Comparison of ENCODE assay signal across 1 cellular context in the genomic region with DNA sequence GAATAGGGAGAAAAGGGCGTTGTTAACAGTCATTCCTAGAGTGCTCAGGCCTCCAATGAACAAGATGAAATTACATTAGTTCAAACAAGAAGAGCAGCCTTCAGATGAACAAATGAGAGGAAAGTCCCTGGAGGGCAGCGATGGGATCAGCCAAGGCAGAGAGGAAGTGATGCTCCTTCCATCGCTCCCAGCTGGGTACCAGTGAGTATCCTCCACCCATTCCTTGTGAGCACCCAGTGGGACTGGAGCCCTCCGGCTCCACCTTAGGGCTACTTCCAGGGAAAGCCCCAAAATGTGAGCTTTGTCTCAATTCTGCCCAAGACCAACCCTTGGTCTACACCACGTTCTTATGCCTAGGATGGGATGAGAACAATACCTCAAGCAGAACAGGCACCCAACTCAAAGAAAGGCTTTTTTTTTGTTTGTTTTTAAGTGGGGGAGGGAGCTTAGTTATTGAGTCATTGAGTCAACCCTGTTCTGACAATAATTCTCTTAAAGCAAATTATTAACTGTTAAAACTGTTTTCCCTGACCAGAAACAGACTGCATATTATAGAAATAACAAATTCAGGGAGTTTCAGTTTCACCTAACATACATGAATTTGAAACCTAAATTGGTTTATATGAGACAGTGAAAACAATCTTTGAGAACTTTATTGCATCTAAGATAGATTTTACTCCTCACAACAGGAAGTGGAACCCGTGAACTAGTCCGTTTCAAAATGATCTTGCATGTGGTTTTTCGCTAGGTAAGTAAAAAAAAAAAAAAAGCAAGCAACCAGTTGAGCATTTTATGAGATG.
TF ChIP-seq lines count a peak whose summit lies in the region.

No MANE protein-coding gene starts in this region.

TF ChIP-seq in GM23338, 12 proteins besides CTCF, POLR2A, EP300 and RAD21 (continued from another document):
- TF ChIP-seq, protein P1, sequence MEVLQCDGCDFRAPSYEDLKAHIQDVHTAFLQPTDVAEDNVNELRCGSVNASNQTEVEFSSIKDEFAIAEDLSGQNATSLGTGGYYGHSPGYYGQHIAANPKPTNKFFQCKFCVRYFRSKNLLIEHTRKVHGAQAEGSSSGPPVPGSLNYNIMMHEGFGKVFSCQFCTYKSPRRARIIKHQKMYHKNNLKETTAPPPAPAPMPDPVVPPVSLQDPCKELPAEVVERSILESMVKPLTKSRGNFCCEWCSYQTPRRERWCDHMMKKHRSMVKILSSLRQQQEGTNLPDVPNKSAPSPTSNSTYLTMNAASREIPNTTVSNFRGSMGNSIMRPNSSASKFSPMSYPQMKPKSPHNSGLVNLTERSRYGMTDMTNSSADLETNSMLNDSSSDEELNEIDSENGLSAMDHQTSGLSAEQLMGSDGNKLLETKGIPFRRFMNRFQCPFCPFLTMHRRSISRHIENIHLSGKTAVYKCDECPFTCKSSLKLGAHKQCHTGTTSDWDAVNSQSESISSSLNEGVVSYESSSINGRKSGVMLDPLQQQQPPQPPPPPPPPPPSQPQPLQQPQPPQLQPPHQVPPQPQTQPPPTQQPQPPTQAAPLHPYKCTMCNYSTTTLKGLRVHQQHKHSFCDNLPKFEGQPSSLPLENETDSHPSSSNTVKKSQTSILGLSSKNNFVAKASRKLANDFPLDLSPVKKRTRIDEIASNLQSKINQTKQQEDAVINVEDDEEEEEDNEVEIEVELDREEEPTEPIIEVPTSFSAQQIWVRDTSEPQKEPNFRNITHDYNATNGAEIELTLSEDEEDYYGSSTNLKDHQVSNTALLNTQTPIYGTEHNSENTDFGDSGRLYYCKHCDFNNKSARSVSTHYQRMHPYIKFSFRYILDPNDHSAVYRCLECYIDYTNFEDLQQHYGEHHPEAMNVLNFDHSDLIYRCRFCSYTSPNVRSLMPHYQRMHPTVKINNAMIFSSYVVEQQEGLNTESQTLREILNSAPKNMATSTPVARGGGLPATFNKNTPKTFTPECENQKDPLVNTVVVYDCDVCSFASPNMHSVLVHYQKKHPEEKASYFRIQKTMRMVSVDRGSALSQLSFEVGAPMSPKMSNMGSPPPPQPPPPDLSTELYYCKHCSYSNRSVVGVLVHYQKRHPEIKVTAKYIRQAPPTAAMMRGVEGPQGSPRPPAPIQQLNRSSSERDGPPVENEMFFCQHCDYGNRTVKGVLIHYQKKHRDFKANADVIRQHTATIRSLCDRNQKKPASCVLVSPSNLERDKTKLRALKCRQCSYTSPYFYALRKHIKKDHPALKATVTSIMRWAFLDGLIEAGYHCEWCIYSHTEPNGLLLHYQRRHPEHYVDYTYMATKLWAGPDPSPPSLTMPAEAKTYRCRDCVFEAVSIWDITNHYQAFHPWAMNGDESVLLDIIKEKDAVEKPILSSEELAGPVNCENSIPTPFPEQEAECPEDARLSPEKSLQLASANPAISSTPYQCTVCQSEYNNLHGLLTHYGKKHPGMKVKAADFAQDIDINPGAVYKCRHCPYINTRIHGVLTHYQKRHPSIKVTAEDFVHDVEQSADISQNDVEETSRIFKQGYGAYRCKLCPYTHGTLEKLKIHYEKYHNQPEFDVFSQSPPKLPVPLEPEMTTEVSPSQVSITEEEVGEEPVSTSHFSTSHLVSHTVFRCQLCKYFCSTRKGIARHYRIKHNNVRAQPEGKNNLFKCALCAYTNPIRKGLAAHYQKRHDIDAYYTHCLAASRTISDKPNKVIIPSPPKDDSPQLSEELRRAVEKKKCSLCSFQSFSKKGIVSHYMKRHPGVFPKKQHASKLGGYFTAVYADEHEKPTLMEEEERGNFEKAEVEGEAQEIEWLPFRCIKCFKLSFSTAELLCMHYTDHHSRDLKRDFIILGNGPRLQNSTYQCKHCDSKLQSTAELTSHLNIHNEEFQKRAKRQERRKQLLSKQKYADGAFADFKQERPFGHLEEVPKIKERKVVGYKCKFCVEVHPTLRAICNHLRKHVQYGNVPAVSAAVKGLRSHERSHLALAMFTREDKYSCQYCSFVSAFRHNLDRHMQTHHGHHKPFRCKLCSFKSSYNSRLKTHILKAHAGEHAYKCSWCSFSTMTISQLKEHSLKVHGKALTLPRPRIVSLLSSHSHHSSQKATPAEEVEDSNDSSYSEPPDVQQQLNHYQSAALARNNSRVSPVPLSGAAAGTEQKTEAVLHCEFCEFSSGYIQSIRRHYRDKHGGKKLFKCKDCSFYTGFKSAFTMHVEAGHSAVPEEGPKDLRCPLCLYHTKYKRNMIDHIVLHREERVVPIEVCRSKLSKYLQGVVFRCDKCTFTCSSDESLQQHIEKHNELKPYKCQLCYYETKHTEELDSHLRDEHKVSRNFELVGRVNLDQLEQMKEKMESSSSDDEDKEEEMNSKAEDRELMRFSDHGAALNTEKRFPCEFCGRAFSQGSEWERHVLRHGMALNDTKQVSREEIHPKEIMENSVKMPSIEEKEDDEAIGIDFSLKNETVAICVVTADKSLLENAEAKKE (CRISPR knock-in tag; IDR thresholded peaks at IDR 0.05), result no peak
- TF ChIP-seq, protein P2, sequence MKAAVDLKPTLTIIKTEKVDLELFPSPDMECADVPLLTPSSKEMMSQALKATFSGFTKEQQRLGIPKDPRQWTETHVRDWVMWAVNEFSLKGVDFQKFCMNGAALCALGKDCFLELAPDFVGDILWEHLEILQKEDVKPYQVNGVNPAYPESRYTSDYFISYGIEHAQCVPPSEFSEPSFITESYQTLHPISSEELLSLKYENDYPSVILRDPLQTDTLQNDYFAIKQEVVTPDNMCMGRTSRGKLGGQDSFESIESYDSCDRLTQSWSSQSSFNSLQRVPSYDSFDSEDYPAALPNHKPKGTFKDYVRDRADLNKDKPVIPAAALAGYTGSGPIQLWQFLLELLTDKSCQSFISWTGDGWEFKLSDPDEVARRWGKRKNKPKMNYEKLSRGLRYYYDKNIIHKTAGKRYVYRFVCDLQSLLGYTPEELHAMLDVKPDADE (IDR thresholded peaks at IDR 0.05), result no peak
- TF ChIP-seq ZNF331 (CRISPR knock-in tag; IDR thresholded peaks at IDR 0.05; ENCODE audit: low read depth), result no peak
- no peak for TF ChIP-seq EZH2 (IDR thresholded peaks at IDR 0.05; ENCODE audit: low read depth, unreplicated experiment)
